In genomic region chr10:329361-330099, GRCh38 we compare ENCODE assay signal across 8 cellular contexts.
A peak's percentile ranks its signal among the peaks of the same experiment; 100 is the strongest.
DNase-seq lines count a peak whose midpoint lies in the region; TF ChIP-seq lines count a peak whose summit lies in the region.

No MANE protein-coding gene starts in this region.

- H3K4ac ChIP-seq in mesendoderm (ENCODE audit: low read depth, low read length) = no peak overlapping the region

- H3K79me1 ChIP-seq in mesendoderm (ENCODE audit: low read length) = no peaks in the 10 kb centered on the region

- TF ChIP-seq POLR2A in suprapubic skin (IDR thresholded peaks at IDR 0.05) = no peak

- TF ChIP-seq CTCF in WI38 (IDR thresholded peaks at IDR 0.05; ENCODE audit: low read depth, low read length) (no peak), suprapubic skin (IDR thresholded peaks at IDR 0.05) (no peak)

- H3K9me3 ChIP-seq in endocrine pancreas (ENCODE audit: control insufficient read depth, low read length) (no peaks in the 10 kb centered on the region), suprapubic skin (no peaks in the 10 kb centered on the region)

- no CpG with 5 or more reads among the region's 15 CpGs for WGBS in mesendoderm (ENCODE audit: extremely low coverage, insufficient coverage, low lambda C conversion rate)
- 19% methylated on average over 15 of the region's 15 CpGs for WGBS in suprapubic skin

- no peaks in the 10 kb centered on the region for H3K79me2 ChIP-seq in mesendoderm (ENCODE audit: control insufficient read depth, insufficient read depth, low read length)

- no peak overlapping the region for H2BK120ac ChIP-seq in mesendoderm (ENCODE audit: low read depth, low read length)

- no peak overlapping the region for H4K8ac ChIP-seq in mesendoderm (ENCODE audit: low read depth, low read length)

- H3K23ac ChIP-seq in mesendoderm (ENCODE audit: low read length) = no peak overlapping the region

- H3K4me2 ChIP-seq in mesendoderm (ENCODE audit: low read length) = no peak overlapping the region

- H3K56ac ChIP-seq in mesendoderm (ENCODE audit: low read length) = peak overlapping the region; percentile 65

- H3K27me3 ChIP-seq in endocrine pancreas (ENCODE audit: control insufficient read depth, insufficient read depth, low read length) = no peaks in the 10 kb centered on the region
- no peaks in the 10 kb centered on the region for H3K27me3 ChIP-seq in mesendoderm (ENCODE audit: insufficient read depth, low read length, poor library complexity)
- no peaks in the 10 kb centered on the region for H3K27me3 ChIP-seq in suprapubic skin

- no peak overlapping the region for H3K18ac ChIP-seq in mesendoderm (ENCODE audit: low read length)

- no peak overlapping the region for H4K5ac ChIP-seq in mesendoderm (ENCODE audit: low read length)

- peaks cover 13% of the 10 kb centered on the region for H3K36me3 ChIP-seq in endocrine pancreas (ENCODE audit: control insufficient read depth, insufficient read depth, low read length)
- H3K36me3 ChIP-seq in mesendoderm (ENCODE audit: control insufficient read depth, insufficient read depth, low read length) = no peaks in the 10 kb centered on the region
- peaks cover 29% of the 10 kb centered on the region for H3K36me3 ChIP-seq in suprapubic skin

- TF ChIP-seq EP300 in suprapubic skin (IDR thresholded peaks at IDR 0.05) = no peak

- DNase-seq in NCI-H1417 (lab: John Stamatoyannopoulos, UW) = peak in 2 of 3 experiments; percentile 3 to 64
- no peak for DNase-seq in NCI-H1417 treated with DMSO at 0.1 percent for 48 hours (lab: John Stamatoyannopoulos, UW)
- DNase-seq in NCI-H2029 (lab: John Stamatoyannopoulos, UW) = peak; percentile 77
- peak; percentile 54 for DNase-seq in mesendoderm
- DNase-seq in suprapubic skin (ENCODE audit: low spot score in 2 of 2) = peak; percentile 87 to 92
- DNase-seq in GM19240 (ENCODE audit: insufficient read length, low spot score) = no peak

- H2BK15ac ChIP-seq in mesendoderm (replicated peaks; ENCODE audit: low read depth) = no peak overlapping the region

- H3K9ac ChIP-seq in endocrine pancreas (ENCODE audit: control insufficient read depth, insufficient read depth, low read length) (peak overlapping the region; percentile 65), mesendoderm (ENCODE audit: low read length) (no peak overlapping the region)

- H2BK5ac ChIP-seq in mesendoderm (ENCODE audit: low read length) = no peak overlapping the region

- H3K27ac ChIP-seq in mesendoderm (ENCODE audit: low read depth, low read length) (no peak overlapping the region), suprapubic skin (peak overlapping the region; percentile 6)

- peak overlapping the region; percentile 47 for H3K4me3 ChIP-seq in WI38 (ENCODE audit: low read depth, low read length)
- peak overlapping the region; percentile 78 for H3K4me3 ChIP-seq in endocrine pancreas (ENCODE audit: control insufficient read depth, insufficient read depth, low read length)
- no peak overlapping the region for H3K4me3 ChIP-seq in mesendoderm (ENCODE audit: low read length)
- peak overlapping the region; percentile 3 for H3K4me3 ChIP-seq in suprapubic skin

- H3K4me1 ChIP-seq in endocrine pancreas (ENCODE audit: control insufficient read depth, insufficient read depth, low read length) = peaks cover 7% of the 10 kb centered on the region
- no peaks in the 10 kb centered on the region for H3K4me1 ChIP-seq in mesendoderm (ENCODE audit: control insufficient read depth, low read depth, low read length)
- H3K4me1 ChIP-seq in suprapubic skin = peaks cover 20% of the 10 kb centered on the region

- H2AK5ac ChIP-seq in mesendoderm (ENCODE audit: low read length) = no peak overlapping the region

Comparison
In these comparisons a context has a peak if more than half of its experiments do, and no peak if none do; other contexts are left out.
1. DNase-seq: peak in NCI-H1417 (2 of 3), NCI-H2029 (single experiment), mesendoderm (single experiment) and suprapubic skin (2 of 2); none in NCI-H1417 treated with DMSO at 0.1 percent for 48 hours (single experiment) and GM19240 (single experiment).